8 cellular contexts compared by ENCODE assay signal in genomic region chr15:91694829-91695205, GRCh38.
A peak's percentile ranks its signal among the peaks of the same experiment; 100 is the strongest.
DNase-seq lines count a peak whose midpoint lies in the region; ATAC-seq and TF ChIP-seq lines count a peak whose summit lies in the region.

No MANE protein-coding gene starts in this region.

- H3K27me3 ChIP-seq in hepatocyte (no peaks in the 10 kb centered on the region), smooth muscle cell (ENCODE audit: low read depth) (no peaks in the 10 kb centered on the region)

- H3K79me2 ChIP-seq in hepatocyte (no peaks in the 10 kb centered on the region), smooth muscle cell (ENCODE audit: low read depth) (no peaks in the 10 kb centered on the region)

- TF ChIP-seq CTCF in hepatocyte (IDR thresholded peaks at IDR 0.05; ENCODE audit: poor library complexity) (no peak), smooth muscle cell (IDR thresholded peaks at IDR 0.05; ENCODE audit: borderline replicate concordance, insufficient read depth, poor library complexity, severe bottlenecking) (no peak), WTC11 (IDR thresholded peaks at IDR 0.05) (no peak)

- no peaks in the 10 kb centered on the region for H3K9me2 ChIP-seq in hepatocyte (replicated peaks; ENCODE audit: insufficient read depth)

- H3K9ac ChIP-seq in smooth muscle cell (ENCODE audit: low read depth), result no peak overlapping the region

- H3K4me3 ChIP-seq in hepatocyte (no peak overlapping the region), smooth muscle cell (peak overlapping the region; percentile 19)

- no peaks in the 10 kb centered on the region for H3K27me3 Mint-ChIP-seq in WTC11 (ENCODE audit: low read depth)

- H3K36me3 Mint-ChIP-seq in WTC11, result no peaks in the 10 kb centered on the region

- H3K27ac ChIP-seq in hepatocyte (peak overlapping the region; percentile 88), smooth muscle cell (ENCODE audit: low read depth) (peak overlapping the region; percentile 71)

- 76% methylated on average over 4 of the region's 4 CpGs for WGBS in hepatocyte (ENCODE audit: low lambda C conversion rate, missing lambda C conversion rate)
- 88% methylated on average over 4 of the region's 4 CpGs for WGBS in smooth muscle cell (ENCODE audit: low lambda C conversion rate)

- no peaks in the 10 kb centered on the region for H3K4me1 Mint-ChIP-seq in WTC11

- no peaks in the 10 kb centered on the region for H3K9me3 Mint-ChIP-seq in WTC11

- H4K20me1 ChIP-seq in hepatocyte (ENCODE audit: insufficient read depth, poor library complexity, severe bottlenecking) (no peaks in the 10 kb centered on the region), smooth muscle cell (ENCODE audit: low read depth) (no peaks in the 10 kb centered on the region)

- no peak overlapping the region for H3K4me3 Mint-ChIP-seq in WTC11

- no peaks in the 10 kb centered on the region for H3K4me1 ChIP-seq in hepatocyte (ENCODE audit: insufficient read depth)
- H3K4me1 ChIP-seq in smooth muscle cell (ENCODE audit: low read depth), result no peaks in the 10 kb centered on the region

- CTCF ChIA-PET in WTC11 (lab: Charles Lee), result interaction anchor here (1.4 to 2.9 kb wide), 2 partner anchors 12 kb away, joined by 17 to 20 read pairs; no protein-coding TSS in a partner anchor

- H3K4me2 ChIP-seq in hepatocyte, result peak overlapping the region; percentile 58
- peak overlapping the region; percentile 14 for H3K4me2 ChIP-seq in smooth muscle cell

- H3K27ac Mint-ChIP-seq in WTC11, result no peak overlapping the region

- H3K36me3 ChIP-seq in hepatocyte (replicated peaks; ENCODE audit: insufficient read depth, low read depth), result no peaks in the 10 kb centered on the region
- H3K36me3 ChIP-seq in smooth muscle cell (ENCODE audit: low read depth), result no peaks in the 10 kb centered on the region

- POLR2A ChIA-PET in WTC11 (lab: Charles Lee), result no interaction called here

- no peaks in the 10 kb centered on the region for H3K9me3 ChIP-seq in hepatocyte (ENCODE audit: low read depth)
- H3K9me3 ChIP-seq in smooth muscle cell (replicated peaks; ENCODE audit: low read depth), result no peaks in the 10 kb centered on the region

- H3F3A ChIP-seq in smooth muscle cell (ENCODE audit: low read depth), result no peaks in the 10 kb centered on the region

- ATAC-seq in GM21381 (IDR thresholded peaks at IDR 0.05; ENCODE audit: unreplicated experiment) (no peak), WTC11 (no peak)

- H2AFZ ChIP-seq in hepatocyte (peak overlapping the region; percentile 39), smooth muscle cell (ENCODE audit: low read depth) (peak overlapping the region; percentile 64)

- DNase-seq in GM04504 (ENCODE audit: low read depth) (peak; percentile 17), astrocyte of the hippocampus (ENCODE audit: low read depth, low spot score) (peak; percentile 59), hepatocyte (ENCODE audit: low spot score) (peak; percentile 72), smooth muscle cell (lab: John Stamatoyannopoulos, UW; ENCODE audit: unreplicated experiment) (no peak), DMS153 treated with DMSO at 0.1 percent for 48 hours (lab: John Stamatoyannopoulos, UW; ENCODE audit: unreplicated experiment) (no peak), NCI-H2029 treated with DMSO at 0.1 percent for 48 hours (lab: John Stamatoyannopoulos, UW) (no peak), WTC11 (ENCODE audit: low spot score) (no peak)

TF ChIP-seq in WTC11, 78 proteins besides CTCF, POLR2A, EP300 and RAD21:
- TF ChIP-seq ZNF121 (CRISPR knock-in tag; IDR thresholded peaks at IDR 0.05), result no peak
- no peak for TF ChIP-seq CDX4 (CRISPR knock-in tag; IDR thresholded peaks at IDR 0.05; ENCODE audit: borderline replicate concordance)

Comparison
In these comparisons a context has a peak if more than half of its experiments do, and no peak if none do; other contexts are left out.
1. DNase-seq: peak in GM04504 (single experiment), astrocyte of the hippocampus (single experiment) and hepatocyte (single experiment); none in smooth muscle cell (single experiment), DMS153 treated with DMSO at 0.1 percent for 48 hours (single experiment), NCI-H2029 treated with DMSO at 0.1 percent for 48 hours (single experiment) and WTC11 (single experiment).